Comparison of ENCODE assay signal across 8 cellular contexts in the genomic region with DNA sequence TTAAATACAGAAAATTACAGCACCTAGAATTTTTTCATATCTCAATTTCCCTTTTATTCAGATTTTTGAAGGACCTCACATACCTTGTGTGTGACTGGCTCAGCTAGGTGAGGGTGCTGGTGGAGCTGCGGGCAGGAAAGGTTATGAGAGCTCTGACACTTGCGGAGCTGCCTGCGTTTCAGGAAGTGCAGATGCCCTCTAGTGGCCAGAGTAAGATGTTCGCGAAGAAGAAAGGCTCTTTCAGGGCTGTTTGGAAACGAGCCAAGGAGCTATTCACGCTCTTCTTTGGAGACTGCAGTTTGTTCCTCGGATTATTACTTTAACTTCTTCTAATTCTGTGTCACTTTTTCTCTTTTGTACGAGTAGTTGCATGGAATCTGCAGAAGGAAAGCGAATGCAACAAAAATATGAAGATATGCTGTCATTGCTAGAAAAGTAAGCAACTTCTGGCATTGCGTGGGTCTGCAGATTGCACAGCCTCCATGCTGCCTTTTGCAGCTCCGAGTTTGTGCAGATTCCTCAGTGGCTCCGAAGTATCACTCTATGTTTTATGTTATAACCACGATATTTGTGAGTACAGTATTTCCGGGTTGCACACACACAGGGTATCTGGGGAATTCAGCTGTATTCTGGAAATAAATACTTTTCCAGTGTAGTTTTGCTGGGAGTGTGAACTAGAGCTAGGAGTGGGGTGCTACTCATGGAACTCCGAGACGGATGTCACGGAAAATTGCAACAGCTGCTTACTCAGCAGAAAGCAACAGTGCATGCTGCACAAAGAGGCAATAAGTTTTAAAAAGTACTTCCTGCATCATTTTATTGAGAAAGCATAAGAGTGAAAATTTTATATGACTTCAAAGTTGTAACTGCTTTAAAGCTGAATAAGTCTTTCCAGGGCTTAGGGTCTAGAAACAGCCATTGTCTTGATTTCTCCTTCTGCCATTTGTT. TPM values are rescaled to one million over a fixed set of nuclear protein-coding genes. Genes with fewer than 3 reads are reported as not detected.
DNase-seq lines count a peak whose midpoint lies in the region; ATAC-seq and TF ChIP-seq lines count a peak whose summit lies in the region.

No MANE protein-coding gene starts in this region.

- no peak for TF ChIP-seq POLR2A in stomach (IDR thresholded peaks at IDR 0.05)

- H3K27me3 ChIP-seq in stomach: no peaks in the 10 kb centered on the region

- no peak for DNase-seq in AG04449 (ENCODE audit: low read depth, low spot score)
- peak; percentile 60 for DNase-seq in GM13976 (ENCODE audit: low spot score)
- peak; percentile 30 for DNase-seq in NCI-H2029 treated with DMSO at 0.1 percent for 48 hours (lab: John Stamatoyannopoulos, UW)
- peak; percentile 56 for DNase-seq in epithelial cell of esophagus (ENCODE audit: low read depth)
- DNase-seq in middle frontal gyrus (ENCODE audit: extremely low spot score, low spot score): peak; percentile 77
- DNase-seq in stomach: peak; percentile 72

- peak; percentile 43 for TF ChIP-seq CTCF in AG04449 (IDR thresholded peaks at IDR 0.05; ENCODE audit: insufficient read depth, low read length, missing control alignments)
- TF ChIP-seq CTCF in GM13976 (IDR thresholded peaks at IDR 0.05; ENCODE audit: borderline replicate concordance, control extremely low read depth, extremely low read depth, insufficient read depth, missing control alignments): peak; percentile 57
- TF ChIP-seq CTCF in VCaP (conservative IDR thresholded peaks at IDR 0.05): peak; percentile 87
- peak; percentile 59 for TF ChIP-seq CTCF in epithelial cell of esophagus (IDR thresholded peaks at IDR 0.05; ENCODE audit: insufficient read depth, low read depth, low read length, missing control alignments)
- TF ChIP-seq CTCF in stomach (IDR thresholded peaks at IDR 0.05): peak in 5 of 7 experiments; percentile 51 to 79 (median 67)

- no peak for ATAC-seq in GM21515 (IDR thresholded peaks at IDR 0.05; ENCODE audit: unreplicated experiment)

- H3K27ac ChIP-seq in VCaP (no peak overlapping the region), stomach (no peak overlapping the region)

- in situ Hi-C loops in GM13976 (cut with MboI; ENCODE audit: low sequenced_read_pairs, unreplicated experiment): loop anchor here (25.0 kb wide), 1 partner anchor 757 kb away; no protein-coding TSS in a partner anchor

- peaks cover 0 to 5% (median 0%) of the 10 kb centered on the region in 4 donors for H3K4me1 ChIP-seq in stomach

- H3K4me3 ChIP-seq in AG04449 (ENCODE audit: low read depth, low read length): no peak overlapping the region
- no peak overlapping the region for H3K4me3 ChIP-seq in epithelial cell of esophagus (ENCODE audit: low read length)
- no peak overlapping the region for H3K4me3 ChIP-seq in stomach

- H3K36me3 ChIP-seq in stomach: no peaks in the 10 kb centered on the region

- TF ChIP-seq EP300 in stomach (IDR thresholded peaks at IDR 0.05): no peak

- 29 to 33% (median 32%) methylated on average over 18 of the region's 18 CpGs for WGBS in stomach, 5 donors

- POLR2A ChIA-PET in AG04449 (lab: Yijun Ruan, JAX): no interaction called here

- CTCF ChIA-PET in AG04449 (lab: Yijun Ruan, JAX): no interaction called here

- H3K9me3 ChIP-seq in stomach: no peaks in the 10 kb centered on the region

- intact Hi-C loops in stomach (cut with DNase I; ENCODE audit: low total_unique reads): no loop called here

RNA-seq across cellular contexts. Expression of gene DNAH9, which starts 46.3 kb away (rescaled TPM):
- total RNA-seq in stomach: 10 to 100 TPM in 1 of 5 donors, under 1 TPM in 2, not detected in 2; 0.29 to 18.3 (median 0.55) TPM
- under 1 TPM; 0.28 to 0.46 (median 0.37) TPM for polyA plus RNA-seq in stomach
